30 cellular contexts compared by ENCODE assay signal in genomic region chr6:38311201-38311600, GRCh38.
"Had no signal": no experiment of that assay in that cellular context is flagged by ENCODE, and none has a peak within 500 bp of the region (broad histone marks: within the 10 kb centered on the region; RNA-seq: fewer than 3 reads in every experiment).

No MANE protein-coding gene starts in this region.

- ATAC-seq: activated CD8-positive, alpha-beta T cell treated with anti-CD3 and anti-CD28 coated beads for 36 hours; activated naive CD4-positive, alpha-beta T cell treated with anti-CD3 and anti-CD28 coated beads, Interleukin-2, amount 50 U/mL, for 72 hours; activated T-cell treated with anti-CD3 and anti-CD28 coated beads, Interleukin-2, amount 50 U/mL, for 4 hours; activated T-cell treated with anti-CD3 and anti-CD28 coated beads, Interleukin-2, amount 50 U/mL, for 72 hours; activated T-helper 17 cell treated with anti-CD3 and anti-CD28 coated beads, Interleukin-2, amount 50 U/mL, for 72 hours; body of pancreas had no signal

- DNase-seq: activated B cell treated with CpG ODN at 0.5 μM for 24 hours; activated CD4-positive, alpha-beta memory T cell treated with anti-CD3 and anti-CD28 coated beads for 36 hours; activated CD4-positive, alpha-beta T cell treated with anti-CD3 and anti-CD28 coated beads for 4 hours; activated CD4-positive, alpha-beta T cell treated with anti-CD3 and anti-CD28 coated beads, Interleukin-2, amount 10 ng/mL, durations not matched to agents 24 days and 14 days; activated CD4-positive, alpha-beta T cell treated with anti-CD3 and anti-CD28 coated beads, Interleukin-2, amount 50 U/mL, for 1 hour; activated CD4-positive, alpha-beta T cell treated with anti-CD3 and anti-CD28 coated beads, Interleukin-2, amount 50 U/mL, for 4 hours; activated CD4-positive, CD25-positive, alpha-beta regulatory T cell treated with anti-CD3 and anti-CD28 coated beads, Interleukin-2, amount 50 U/mL, for 72 hours; activated CD8-positive, alpha-beta memory T cell treated with anti-CD3 and anti-CD28 coated beads, Interleukin-2, amount 50 U/mL, for 4 hours; activated CD8-positive, alpha-beta T cell treated with anti-CD3 and anti-CD28 coated beads for 36 hours; activated effector memory CD4-positive, alpha-beta T cell treated with anti-CD3 and anti-CD28 coated beads, Interleukin-2, amount 50 U/mL, for 16 hours; activated gamma-delta T cell treated with Interleukin-2 at 50 U/mL for 16 hours; activated naive CD4-positive, alpha-beta T cell; activated naive CD4-positive, alpha-beta T cell treated with anti-CD3 and anti-CD28 coated beads for 36 hours; activated naive CD4-positive, alpha-beta T cell treated with anti-CD3 and anti-CD28 coated beads, Interleukin-2, amount 50 U/mL, for 16 hours; activated naive CD8-positive, alpha-beta T cell treated with anti-CD3 and anti-CD28 coated beads for 36 hours; activated T-cell treated with anti-CD3 and anti-CD28 coated beads for 4 hours; activated T-cell treated with anti-CD3 and anti-CD28 coated beads, Interleukin-2, amount 50 U/mL, for 1 hour; activated T-cell treated with anti-CD3 and anti-CD28 coated beads, Interleukin-2, amount 50 U/mL, for 4 hours; activated T-cell treated with anti-CD3 and anti-CD28 coated beads, Interleukin-2, amount 50 U/mL, for 72 hours; adrenal gland; amniotic stem cell; aorta; body of pancreas; brain microvascular endothelial cell; central memory CD4-positive, alpha-beta T cell; cerebellar nuclear complex; T-helper 2 cell; T-helper 9 cell had no signal
